Comparison of ENCODE assay signal across 12 cellular contexts in genomic region chr6:139647001-139647400, GRCh38.
"Had no signal": no experiment of that assay in that cellular context is flagged by ENCODE, and none has a peak within 500 bp of the region (broad histone marks: within the 10 kb centered on the region; RNA-seq: fewer than 3 reads in every experiment).

No MANE protein-coding gene starts in this region.

- H3K4me3 Mint-ChIP-seq: activated T-cell treated with anti-CD3 and anti-CD28 coated beads, Interleukin-2, amount 50 U/mL, for 72 hours; endodermal cell; mesothelial cell of epicardium; stimulated activated naive B cell treated with anti-CD40 and anti-IgM and Interleukin-4, amounts not matched to agents 10 μg/mL and 1 μg/mL and 100 μg/mL, for 72 hours had no signal

- ATAC-seq: activated T-cell treated with anti-CD3 and anti-CD28 coated beads, Interleukin-2, amount 50 U/mL, for 72 hours; stimulated activated naive B cell treated with anti-CD40 and anti-IgM and Interleukin-4, amounts not matched to agents 10 μg/mL and 1 μg/mL and 100 μg/mL, for 72 hours had no signal

- DNase-seq: activated CD4-positive, alpha-beta T cell treated with anti-CD3 and anti-CD28 coated beads, Interleukin-2, amount 50 U/mL, for 4 hours; activated effector memory CD4-positive, alpha-beta T cell treated with anti-CD3 and anti-CD28 coated beads, Interleukin-2, amount 50 U/mL, for 16 hours; activated naive CD4-positive, alpha-beta T cell treated with anti-CD3 and anti-CD28 coated beads, Interleukin-2, amount 50 U/mL, for 16 hours; activated T-cell treated with anti-CD3 and anti-CD28 coated beads, Interleukin-2, amount 50 U/mL, for 72 hours; dorsolateral prefrontal cortex; endodermal cell; hippocampal formation; stimulated activated naive B cell treated with anti-CD40 and anti-IgM and Interleukin-4, amounts not matched to agents 10 μg/mL and 1 μg/mL and 100 μg/mL, for 72 hours had no signal

- H3K4me3 ChIP-seq: cardiac muscle cell, dorsolateral prefrontal cortex, lung had no signal

- H3K27me3 ChIP-seq: cardiac muscle cell, dorsolateral prefrontal cortex had no signal

- H3K27ac ChIP-seq: cardiac muscle cell, dorsolateral prefrontal cortex, epithelial cell of prostate had no signal

- H3K27ac Mint-ChIP-seq: activated T-cell treated with anti-CD3 and anti-CD28 coated beads, Interleukin-2, amount 50 U/mL, for 72 hours; endodermal cell; mesothelial cell of epicardium; stimulated activated naive B cell treated with anti-CD40 and anti-IgM and Interleukin-4, amounts not matched to agents 10 μg/mL and 1 μg/mL and 100 μg/mL, for 72 hours had no signal

- H3K36me3 ChIP-seq: cardiac muscle cell had no signal
